In the genomic region with DNA sequence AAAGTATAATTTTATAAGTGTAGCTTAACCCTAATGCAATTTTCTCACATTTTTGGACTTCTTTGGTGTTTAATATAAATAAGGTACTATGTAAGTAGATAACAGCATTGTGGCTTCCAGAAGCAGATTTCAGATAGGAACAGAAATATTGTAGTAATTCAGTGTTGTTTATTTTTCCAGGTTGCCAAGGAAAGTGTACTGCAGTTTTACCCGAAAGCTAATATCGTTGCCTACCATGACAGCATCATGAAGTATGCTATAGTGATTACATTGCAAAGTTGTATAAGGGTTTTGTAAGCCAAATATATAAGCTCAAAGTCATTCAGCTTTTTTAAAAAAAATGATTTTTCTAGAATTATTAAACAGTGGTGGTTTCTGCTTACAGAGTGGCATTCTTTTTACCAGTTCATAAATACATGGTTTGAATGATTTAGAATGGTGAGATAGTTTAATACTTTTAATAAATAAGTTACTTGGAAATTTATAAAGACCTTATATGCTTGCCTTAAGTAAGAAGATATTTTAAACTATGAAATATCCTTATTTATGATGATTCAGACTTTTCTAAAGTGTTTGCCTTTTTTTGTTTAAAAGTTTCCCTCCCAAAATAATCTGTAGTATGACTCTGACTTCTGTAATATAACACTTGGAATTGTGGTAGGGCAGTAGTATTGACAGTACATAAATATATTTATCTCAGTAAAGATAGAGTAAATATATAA, we compare ENCODE assay signal across 2 cellular contexts.
TF ChIP-seq lines count a peak whose summit lies in the region.

No MANE protein-coding gene starts in this region.

TF ChIP-seq in A549, 52 proteins besides CTCF, POLR2A, EP300 and RAD21:
- TF ChIP-seq KDM1A (IDR thresholded peaks at IDR 0.05; ENCODE audit: low read depth) = no peak
- peak; percentile 33 for TF ChIP-seq MAFK (IDR thresholded peaks at IDR 0.05; ENCODE audit: partially characterized antibody)
TF ChIP-seq in A549: peak in this region for 1.

TF ChIP-seq in GM23338, 12 proteins besides CTCF, POLR2A, EP300 and RAD21:
- TF ChIP-seq, protein P1, sequence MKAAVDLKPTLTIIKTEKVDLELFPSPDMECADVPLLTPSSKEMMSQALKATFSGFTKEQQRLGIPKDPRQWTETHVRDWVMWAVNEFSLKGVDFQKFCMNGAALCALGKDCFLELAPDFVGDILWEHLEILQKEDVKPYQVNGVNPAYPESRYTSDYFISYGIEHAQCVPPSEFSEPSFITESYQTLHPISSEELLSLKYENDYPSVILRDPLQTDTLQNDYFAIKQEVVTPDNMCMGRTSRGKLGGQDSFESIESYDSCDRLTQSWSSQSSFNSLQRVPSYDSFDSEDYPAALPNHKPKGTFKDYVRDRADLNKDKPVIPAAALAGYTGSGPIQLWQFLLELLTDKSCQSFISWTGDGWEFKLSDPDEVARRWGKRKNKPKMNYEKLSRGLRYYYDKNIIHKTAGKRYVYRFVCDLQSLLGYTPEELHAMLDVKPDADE (IDR thresholded peaks at IDR 0.05) = no peak
